10 cellular contexts compared by ENCODE assay signal in the genomic region with DNA sequence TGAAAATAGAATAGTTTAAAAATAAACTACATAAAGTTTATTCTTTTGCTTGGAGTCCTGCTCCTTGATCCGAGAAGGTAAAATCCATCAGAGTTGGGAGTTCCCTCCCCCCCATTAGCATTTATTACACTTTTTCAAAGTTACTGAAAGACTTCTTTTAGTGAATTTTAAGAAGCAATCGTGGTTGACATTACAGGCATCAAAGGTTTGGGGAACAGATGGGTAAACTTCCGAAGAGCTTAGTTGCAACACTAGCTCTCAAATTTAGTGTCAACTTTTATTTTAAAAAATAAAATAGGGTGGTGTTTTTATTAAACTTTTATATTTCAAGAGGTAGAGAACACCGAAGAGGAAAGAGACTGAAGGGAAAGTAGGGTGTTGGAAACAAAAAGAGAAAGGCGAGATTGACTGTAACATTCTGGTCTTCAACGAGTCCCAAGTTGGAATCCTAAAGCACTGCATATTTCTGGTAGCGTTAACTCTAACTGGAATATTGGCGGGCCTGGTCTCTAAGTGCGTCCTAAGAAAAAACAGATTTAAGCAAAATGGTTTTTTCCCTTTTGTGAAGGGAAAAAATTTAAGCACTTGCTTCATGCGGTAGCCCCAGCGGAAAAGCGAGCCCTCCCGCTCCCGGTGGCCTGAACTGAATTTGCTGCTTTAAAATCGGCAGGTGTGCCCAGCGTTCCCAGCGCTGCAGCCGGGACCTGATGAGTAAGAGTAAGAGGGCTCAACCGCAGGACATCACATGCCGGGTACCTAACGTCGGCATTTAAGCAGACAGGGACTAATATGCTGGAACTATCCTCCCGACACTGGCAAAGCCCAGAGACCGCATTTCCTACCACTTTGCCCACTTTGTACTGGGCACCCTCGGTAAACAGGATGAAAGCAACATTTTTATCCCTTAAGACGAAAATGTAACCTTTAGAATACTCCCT. TPM values are rescaled to one million over a fixed set of nuclear protein-coding genes. Genes with fewer than 3 reads are reported as not detected.
DNase-seq lines count a peak whose midpoint lies in the region; ATAC-seq and TF ChIP-seq lines count a peak whose summit lies in the region.
"Had no signal": no experiment of that assay in that cellular context is flagged by ENCODE, and none has a peak within 500 bp of the region (broad histone marks: within the 10 kb centered on the region; RNA-seq: fewer than 3 reads in every experiment).

No MANE protein-coding gene starts in this region.

- no peak overlapping the region for H2BK15ac ChIP-seq in mesendoderm (replicated peaks; ENCODE audit: low read depth)

- no peak for DNase-seq in activated T-cell treated with anti-CD3 and anti-CD28 coated beads, Interleukin-2, amount 50 U/mL, for 24 hours
- DNase-seq in activated T-cell treated with anti-CD3 and anti-CD28 coated beads for 4 hours (no peak), chondrocyte (ENCODE audit: low spot score) (no peak), mesendoderm (peak; percentile 52), tibial nerve (ENCODE audit: low spot score in 2 of 2) (peak in 1 of 2 donors; percentile 22), COR-L47 (lab: John Stamatoyannopoulos, UW) (no peak)
- DNase-seq in activated effector memory CD4-positive, alpha-beta T cell treated with anti-CD3 and anti-CD28 coated beads, Interleukin-2, amount 50 U/mL, for 16 hours: no peak
- DNase-seq: NCI-H2107 had no signal

- no peak overlapping the region for H2AK5ac ChIP-seq in mesendoderm (ENCODE audit: low read length)

- peaks cover 61% of the 10 kb centered on the region for H3K27me3 Mint-ChIP-seq in activated T-cell treated with anti-CD3 and anti-CD28 coated beads, Interleukin-2, amount 50 U/mL, for 24 hours
- H3K27me3 Mint-ChIP-seq in chondrocyte (ENCODE audit: low read depth): no peaks in the 10 kb centered on the region

- no peak overlapping the region for H2BK120ac ChIP-seq in mesendoderm (ENCODE audit: low read depth, low read length)

- no CpG with 5 or more reads among the region's 26 CpGs for WGBS in mesendoderm (ENCODE audit: extremely low coverage, insufficient coverage, low lambda C conversion rate)
- 60 to 64% methylated on average over 26 of the region's 26 CpGs for WGBS in tibial nerve, 2 donors

- peak overlapping the region; percentile 65 for H3K4me3 Mint-ChIP-seq in activated T-cell treated with anti-CD3 and anti-CD28 coated beads, Interleukin-2, amount 50 U/mL, for 24 hours
- H3K4me3 Mint-ChIP-seq in chondrocyte (ENCODE audit: unreplicated experiment): peak overlapping the region; percentile 73

- TF ChIP-seq POLR2A in tibial nerve (IDR thresholded peaks at IDR 0.05): no peak

- no peaks in the 10 kb centered on the region for H3K36me3 ChIP-seq in mesendoderm (ENCODE audit: control insufficient read depth, insufficient read depth, low read length)
- no peaks in the 10 kb centered on the region for H3K36me3 ChIP-seq in tibial nerve

- no peaks in the 10 kb centered on the region for H3K4me1 ChIP-seq in mesendoderm (ENCODE audit: control insufficient read depth, low read depth, low read length)
- peaks cover 0 to 59% (median 13%) of the 10 kb centered on the region in 4 donors for H3K4me1 ChIP-seq in tibial nerve

- H3K27ac ChIP-seq in mesendoderm (ENCODE audit: low read depth, low read length) (no peak overlapping the region), tibial nerve (peak overlapping the region; percentile 93 to 97 (median 96))

- no peak overlapping the region for H3K9ac ChIP-seq in mesendoderm (ENCODE audit: low read length)

- H3K23ac ChIP-seq in mesendoderm (ENCODE audit: low read length): peak overlapping the region; percentile 66

- H3K4ac ChIP-seq in mesendoderm (ENCODE audit: low read depth, low read length): no peak overlapping the region

- no peaks in the 10 kb centered on the region for H3K9me3 ChIP-seq in tibial nerve

- H2BK5ac ChIP-seq in mesendoderm (ENCODE audit: low read length): no peak overlapping the region

- H3K79me2 ChIP-seq in mesendoderm (ENCODE audit: control insufficient read depth, insufficient read depth, low read length): no peaks in the 10 kb centered on the region

- ATAC-seq in GM18907 (IDR thresholded peaks at IDR 0.05; ENCODE audit: unreplicated experiment): no peak

- no peaks in the 10 kb centered on the region for H3K36me3 Mint-ChIP-seq in activated T-cell treated with anti-CD3 and anti-CD28 coated beads, Interleukin-2, amount 50 U/mL, for 24 hours (ENCODE audit: low read depth)
- no peaks in the 10 kb centered on the region for H3K36me3 Mint-ChIP-seq in chondrocyte (ENCODE audit: low read depth)
- H3K36me3 Mint-ChIP-seq: memory B cell had no signal

- H3K4me2 ChIP-seq in mesendoderm (ENCODE audit: low read length): no peak overlapping the region

- H4K8ac ChIP-seq in mesendoderm (ENCODE audit: low read depth, low read length): no peak overlapping the region

- H4K5ac ChIP-seq in mesendoderm (ENCODE audit: low read length): no peak overlapping the region

- no peak overlapping the region for H3K18ac ChIP-seq in mesendoderm (ENCODE audit: low read length)

- peaks cover 36% of the 10 kb centered on the region for H3K4me1 Mint-ChIP-seq in activated T-cell treated with anti-CD3 and anti-CD28 coated beads, Interleukin-2, amount 50 U/mL, for 24 hours (ENCODE audit: low read depth)
- peaks cover 45% of the 10 kb centered on the region for H3K4me1 Mint-ChIP-seq in chondrocyte (ENCODE audit: low read depth)

- H3K27me3 ChIP-seq in mesendoderm (ENCODE audit: insufficient read depth, low read length, poor library complexity) (peaks cover 56% of the 10 kb centered on the region), tibial nerve (no peaks in the 10 kb centered on the region)

- no peaks in the 10 kb centered on the region for H3K79me1 ChIP-seq in mesendoderm (ENCODE audit: low read length)

- peak in 1 of 2 donors; percentile 18 for TF ChIP-seq EP300 in tibial nerve (IDR thresholded peaks at IDR 0.05)

- H3K27ac Mint-ChIP-seq in activated T-cell treated with anti-CD3 and anti-CD28 coated beads, Interleukin-2, amount 50 U/mL, for 24 hours: no peak overlapping the region
- H3K27ac Mint-ChIP-seq in chondrocyte (ENCODE audit: unreplicated experiment): peak overlapping the region; percentile 78
- H3K27ac Mint-ChIP-seq: memory B cell had no signal

- no peak for TF ChIP-seq CTCF in chondrocyte (IDR thresholded peaks at IDR 0.05)
- no peak for TF ChIP-seq CTCF in tibial nerve (IDR thresholded peaks at IDR 0.05)

- H3K9me3 Mint-ChIP-seq in activated T-cell treated with anti-CD3 and anti-CD28 coated beads, Interleukin-2, amount 50 U/mL, for 24 hours: no peaks in the 10 kb centered on the region
- no peaks in the 10 kb centered on the region for H3K9me3 Mint-ChIP-seq in chondrocyte (ENCODE audit: low read depth)
- H3K9me3 Mint-ChIP-seq: memory B cell had no signal

- H3K56ac ChIP-seq in mesendoderm (ENCODE audit: low read length): no peak overlapping the region

- H3K4me3 ChIP-seq in mesendoderm (ENCODE audit: low read length) (no peak overlapping the region), tibial nerve (peak overlapping the region; percentile 76 to 93 (median 82))

RNA-seq across cellular contexts. Expression of a gene that starts 30.6 kb away (rescaled TPM):
- total RNA-seq in chondrocyte (43.0 to 64.1 TPM (median 47.3 TPM) in 3 replicates), tibial nerve (10 to 100 TPM; 71.2 to 81.4 (median 75.7) TPM)
- 0.46 TPM for polyA plus RNA-seq in mesendoderm (2013, experiment 1 of 2)
- 0.45 TPM for polyA plus RNA-seq in mesendoderm (2013, experiment 2 of 2)
